ENCODE assay signal across 1 cellular context in the genomic region with DNA sequence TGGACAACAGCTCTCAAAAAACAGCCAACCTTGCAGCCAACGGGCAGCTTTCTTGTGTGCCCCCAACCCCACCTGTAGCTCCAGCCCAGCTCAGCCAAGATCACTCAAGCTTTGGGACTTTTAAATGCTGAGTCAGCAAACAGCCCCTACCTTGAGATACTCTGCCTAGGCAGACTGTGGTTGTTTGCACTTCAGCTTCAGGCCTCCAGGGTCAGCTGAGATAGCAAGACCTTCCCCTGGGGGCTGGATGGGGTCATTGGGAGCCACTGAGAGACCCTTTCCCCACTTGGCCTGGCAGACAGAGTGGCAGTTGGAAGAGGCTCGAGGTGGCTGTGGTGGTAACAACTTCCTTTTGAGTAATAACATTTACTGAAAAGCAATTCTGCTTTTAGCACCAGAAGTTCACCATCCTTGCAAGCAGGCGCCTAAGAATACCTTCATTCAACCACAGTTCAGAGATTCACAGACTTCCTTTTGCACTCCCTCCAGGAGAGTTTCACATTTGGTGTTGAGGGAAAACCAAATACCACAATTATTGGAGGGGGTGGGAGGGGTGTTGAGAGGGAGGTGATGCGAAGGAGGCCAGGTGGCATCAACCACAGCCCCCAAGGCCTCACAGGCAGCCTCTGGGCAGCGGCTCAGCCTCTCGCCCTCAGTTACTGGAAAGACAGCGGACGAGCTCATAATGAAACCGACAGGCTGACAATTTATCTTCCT.
TF ChIP-seq lines count a peak whose summit lies in the region.

No MANE protein-coding gene starts in this region.

TF ChIP-seq in HepG2, 621 proteins besides CTCF, POLR2A, EP300 and RAD21 (continued from another document):
- TF ChIP-seq, protein P1, sequence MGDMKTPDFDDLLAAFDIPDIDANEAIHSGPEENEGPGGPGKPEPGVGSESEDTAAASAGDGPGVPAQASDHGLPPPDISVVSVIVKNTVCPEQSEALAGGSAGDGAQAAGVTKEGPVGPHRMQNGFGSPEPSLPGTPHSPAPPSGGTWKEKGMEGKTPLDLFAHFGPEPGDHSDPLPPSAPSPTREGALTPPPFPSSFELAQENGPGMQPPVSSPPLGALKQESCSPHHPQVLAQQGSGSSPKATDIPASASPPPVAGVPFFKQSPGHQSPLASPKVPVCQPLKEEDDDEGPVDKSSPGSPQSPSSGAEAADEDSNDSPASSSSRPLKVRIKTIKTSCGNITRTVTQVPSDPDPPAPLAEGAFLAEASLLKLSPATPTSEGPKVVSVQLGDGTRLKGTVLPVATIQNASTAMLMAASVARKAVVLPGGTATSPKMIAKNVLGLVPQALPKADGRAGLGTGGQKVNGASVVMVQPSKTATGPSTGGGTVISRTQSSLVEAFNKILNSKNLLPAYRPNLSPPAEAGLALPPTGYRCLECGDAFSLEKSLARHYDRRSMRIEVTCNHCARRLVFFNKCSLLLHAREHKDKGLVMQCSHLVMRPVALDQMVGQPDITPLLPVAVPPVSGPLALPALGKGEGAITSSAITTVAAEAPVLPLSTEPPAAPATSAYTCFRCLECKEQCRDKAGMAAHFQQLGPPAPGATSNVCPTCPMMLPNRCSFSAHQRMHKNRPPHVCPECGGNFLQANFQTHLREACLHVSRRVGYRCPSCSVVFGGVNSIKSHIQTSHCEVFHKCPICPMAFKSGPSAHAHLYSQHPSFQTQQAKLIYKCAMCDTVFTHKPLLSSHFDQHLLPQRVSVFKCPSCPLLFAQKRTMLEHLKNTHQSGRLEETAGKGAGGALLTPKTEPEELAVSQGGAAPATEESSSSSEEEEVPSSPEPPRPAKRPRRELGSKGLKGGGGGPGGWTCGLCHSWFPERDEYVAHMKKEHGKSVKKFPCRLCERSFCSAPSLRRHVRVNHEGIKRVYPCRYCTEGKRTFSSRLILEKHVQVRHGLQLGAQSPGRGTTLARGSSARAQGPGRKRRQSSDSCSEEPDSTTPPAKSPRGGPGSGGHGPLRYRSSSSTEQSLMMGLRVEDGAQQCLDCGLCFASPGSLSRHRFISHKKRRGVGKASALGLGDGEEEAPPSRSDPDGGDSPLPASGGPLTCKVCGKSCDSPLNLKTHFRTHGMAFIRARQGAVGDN (CRISPR knock-in tag; IDR thresholded peaks at IDR 0.05) = peak; percentile 52
- TF ChIP-seq ZNF891 (CRISPR knock-in tag; IDR thresholded peaks at IDR 0.05) = 0 out of 2 replicates have a peak, but pooled peaks have one; percentile 40
- no peak for TF ChIP-seq JUNB (CRISPR knock-in tag; IDR thresholded peaks at IDR 0.05; ENCODE audit: borderline replicate concordance)
- TF ChIP-seq MYC (CRISPR knock-in tag; IDR thresholded peaks at IDR 0.05; ENCODE audit: borderline replicate concordance) = peak; percentile 32; the same call in 1 of the 2 replicates
- TF ChIP-seq HOXA3 (CRISPR knock-in tag; IDR thresholded peaks at IDR 0.05) = 0 out of 2 replicates have a peak, but pooled peaks have one; percentile 17
- 0 out of 2 replicates have a peak, but pooled peaks have one; percentile 49 for TF ChIP-seq RXRA (CRISPR knock-in tag; IDR thresholded peaks at IDR 0.05)
- TF ChIP-seq, protein P2, sequence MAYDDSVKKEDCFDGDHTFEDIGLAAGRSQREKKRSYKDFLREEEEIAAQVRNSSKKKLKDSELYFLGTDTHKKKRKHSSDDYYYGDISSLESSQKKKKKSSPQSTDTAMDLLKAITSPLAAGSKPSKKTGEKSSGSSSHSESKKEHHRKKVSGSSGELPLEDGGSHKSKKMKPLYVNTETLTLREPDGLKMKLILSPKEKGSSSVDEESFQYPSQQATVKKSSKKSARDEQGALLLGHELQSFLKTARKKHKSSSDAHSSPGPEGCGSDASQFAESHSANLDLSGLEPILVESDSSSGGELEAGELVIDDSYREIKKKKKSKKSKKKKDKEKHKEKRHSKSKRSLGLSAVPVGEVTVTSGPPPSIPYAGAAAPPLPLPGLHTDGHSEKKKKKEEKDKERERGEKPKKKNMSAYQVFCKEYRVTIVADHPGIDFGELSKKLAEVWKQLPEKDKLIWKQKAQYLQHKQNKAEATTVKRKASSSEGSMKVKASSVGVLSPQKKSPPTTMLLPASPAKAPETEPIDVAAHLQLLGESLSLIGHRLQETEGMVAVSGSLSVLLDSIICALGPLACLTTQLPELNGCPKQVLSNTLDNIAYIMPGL (CRISPR knock-in tag; IDR thresholded peaks at IDR 0.05; ENCODE audit: borderline replicate concordance in 1 of 2, low read depth in 1 of 2) = 0 out of 4 replicates have a peak, but pooled peaks of 1 of the 2 experiments have one; percentile 23
- no peak for TF ChIP-seq ATF7 (IDR thresholded peaks at IDR 0.05)
- peak; percentile 34; the same call in 1 of the 2 replicates for TF ChIP-seq ATF7 (CRISPR knock-in tag; IDR thresholded peaks at IDR 0.05)
- TF ChIP-seq, protein P3, sequence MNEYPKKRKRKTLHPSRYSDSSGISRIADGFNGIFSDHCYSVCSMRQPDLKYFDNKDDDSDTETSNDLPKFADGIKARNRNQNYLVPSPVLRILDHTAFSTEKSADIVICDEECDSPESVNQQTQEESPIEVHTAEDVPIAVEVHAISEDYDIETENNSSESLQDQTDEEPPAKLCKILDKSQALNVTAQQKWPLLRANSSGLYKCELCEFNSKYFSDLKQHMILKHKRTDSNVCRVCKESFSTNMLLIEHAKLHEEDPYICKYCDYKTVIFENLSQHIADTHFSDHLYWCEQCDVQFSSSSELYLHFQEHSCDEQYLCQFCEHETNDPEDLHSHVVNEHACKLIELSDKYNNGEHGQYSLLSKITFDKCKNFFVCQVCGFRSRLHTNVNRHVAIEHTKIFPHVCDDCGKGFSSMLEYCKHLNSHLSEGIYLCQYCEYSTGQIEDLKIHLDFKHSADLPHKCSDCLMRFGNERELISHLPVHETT (CRISPR knock-in tag; conservative IDR thresholded peaks at IDR 0.05) = no peak
- TF ChIP-seq, protein P4, sequence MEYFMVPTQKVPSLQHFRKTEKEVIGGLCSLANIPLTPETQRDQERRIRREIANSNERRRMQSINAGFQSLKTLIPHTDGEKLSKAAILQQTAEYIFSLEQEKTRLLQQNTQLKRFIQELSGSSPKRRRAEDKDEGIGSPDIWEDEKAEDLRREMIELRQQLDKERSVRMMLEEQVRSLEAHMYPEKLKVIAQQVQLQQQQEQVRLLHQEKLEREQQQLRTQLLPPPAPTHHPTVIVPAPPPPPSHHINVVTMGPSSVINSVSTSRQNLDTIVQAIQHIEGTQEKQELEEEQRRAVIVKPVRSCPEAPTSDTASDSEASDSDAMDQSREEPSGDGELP (IDR thresholded peaks at IDR 0.05; ENCODE audit: borderline replicate concordance, low read depth) = peak; percentile 59; the same call in 1 of the 2 replicates
- peak; percentile 100 for TF ChIP-seq MAFK (conservative IDR thresholded peaks at IDR 0.05 in 1 of 2, IDR thresholded peaks at IDR 0.05 in 1 of 2; ENCODE audit: low read length in 2 of 2)
- TF ChIP-seq, protein P5, sequence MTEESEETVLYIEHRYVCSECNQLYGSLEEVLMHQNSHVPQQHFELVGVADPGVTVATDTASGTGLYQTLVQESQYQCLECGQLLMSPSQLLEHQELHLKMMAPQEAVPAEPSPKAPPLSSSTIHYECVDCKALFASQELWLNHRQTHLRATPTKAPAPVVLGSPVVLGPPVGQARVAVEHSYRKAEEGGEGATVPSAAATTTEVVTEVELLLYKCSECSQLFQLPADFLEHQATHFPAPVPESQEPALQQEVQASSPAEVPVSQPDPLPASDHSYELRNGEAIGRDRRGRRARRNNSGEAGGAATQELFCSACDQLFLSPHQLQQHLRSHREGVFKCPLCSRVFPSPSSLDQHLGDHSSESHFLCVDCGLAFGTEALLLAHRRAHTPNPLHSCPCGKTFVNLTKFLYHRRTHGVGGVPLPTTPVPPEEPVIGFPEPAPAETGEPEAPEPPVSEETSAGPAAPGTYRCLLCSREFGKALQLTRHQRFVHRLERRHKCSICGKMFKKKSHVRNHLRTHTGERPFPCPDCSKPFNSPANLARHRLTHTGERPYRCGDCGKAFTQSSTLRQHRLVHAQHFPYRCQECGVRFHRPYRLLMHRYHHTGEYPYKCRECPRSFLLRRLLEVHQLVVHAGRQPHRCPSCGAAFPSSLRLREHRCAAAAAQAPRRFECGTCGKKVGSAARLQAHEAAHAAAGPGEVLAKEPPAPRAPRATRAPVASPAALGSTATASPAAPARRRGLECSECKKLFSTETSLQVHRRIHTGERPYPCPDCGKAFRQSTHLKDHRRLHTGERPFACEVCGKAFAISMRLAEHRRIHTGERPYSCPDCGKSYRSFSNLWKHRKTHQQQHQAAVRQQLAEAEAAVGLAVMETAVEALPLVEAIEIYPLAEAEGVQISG (CRISPR knock-in tag; IDR thresholded peaks at IDR 0.05) = no peak
- TF ChIP-seq ZNF547 (CRISPR knock-in tag; IDR thresholded peaks at IDR 0.05) = peak; percentile 26; the same call in 1 of the 2 replicates
- TF ChIP-seq AHR (CRISPR knock-in tag; IDR thresholded peaks at IDR 0.05) = no peak
- peak; percentile 43; the same call in 1 of the 2 replicates for TF ChIP-seq ZNF510 (CRISPR knock-in tag; IDR thresholded peaks at IDR 0.05; ENCODE audit: low read depth)
- no peak for TF ChIP-seq NCOA5 (CRISPR knock-in tag; IDR thresholded peaks at IDR 0.05)
- peak; percentile 49; the same call in 1 of the 2 replicates for TF ChIP-seq ZMYM3 (CRISPR knock-in tag; IDR thresholded peaks at IDR 0.05)
- TF ChIP-seq ZBTB7A (CRISPR knock-in tag; IDR thresholded peaks at IDR 0.05) = peak; percentile 93
- TF ChIP-seq, protein P6, sequence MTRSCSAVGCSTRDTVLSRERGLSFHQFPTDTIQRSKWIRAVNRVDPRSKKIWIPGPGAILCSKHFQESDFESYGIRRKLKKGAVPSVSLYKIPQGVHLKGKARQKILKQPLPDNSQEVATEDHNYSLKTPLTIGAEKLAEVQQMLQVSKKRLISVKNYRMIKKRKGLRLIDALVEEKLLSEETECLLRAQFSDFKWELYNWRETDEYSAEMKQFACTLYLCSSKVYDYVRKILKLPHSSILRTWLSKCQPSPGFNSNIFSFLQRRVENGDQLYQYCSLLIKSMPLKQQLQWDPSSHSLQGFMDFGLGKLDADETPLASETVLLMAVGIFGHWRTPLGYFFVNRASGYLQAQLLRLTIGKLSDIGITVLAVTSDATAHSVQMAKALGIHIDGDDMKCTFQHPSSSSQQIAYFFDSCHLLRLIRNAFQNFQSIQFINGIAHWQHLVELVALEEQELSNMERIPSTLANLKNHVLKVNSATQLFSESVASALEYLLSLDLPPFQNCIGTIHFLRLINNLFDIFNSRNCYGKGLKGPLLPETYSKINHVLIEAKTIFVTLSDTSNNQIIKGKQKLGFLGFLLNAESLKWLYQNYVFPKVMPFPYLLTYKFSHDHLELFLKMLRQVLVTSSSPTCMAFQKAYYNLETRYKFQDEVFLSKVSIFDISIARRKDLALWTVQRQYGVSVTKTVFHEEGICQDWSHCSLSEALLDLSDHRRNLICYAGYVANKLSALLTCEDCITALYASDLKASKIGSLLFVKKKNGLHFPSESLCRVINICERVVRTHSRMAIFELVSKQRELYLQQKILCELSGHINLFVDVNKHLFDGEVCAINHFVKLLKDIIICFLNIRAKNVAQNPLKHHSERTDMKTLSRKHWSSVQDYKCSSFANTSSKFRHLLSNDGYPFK (CRISPR knock-in tag; IDR thresholded peaks at IDR 0.05; ENCODE audit: borderline replicate concordance) = peak; percentile 29; the same call in 1 of the 2 replicates
- peak; percentile 71; the same call in 1 of the 2 replicates for TF ChIP-seq ZNF556 (CRISPR knock-in tag; IDR thresholded peaks at IDR 0.05; ENCODE audit: borderline replicate concordance)
- peak; percentile 71; the same call in 1 of the 2 replicates for TF ChIP-seq NRL (CRISPR knock-in tag; IDR thresholded peaks at IDR 0.05; ENCODE audit: borderline replicate concordance)
- TF ChIP-seq THAP11 (CRISPR knock-in tag; IDR thresholded peaks at IDR 0.05) = no peak; the same call in 1 of the 2 replicates
- 0 out of 2 replicates have a peak, but pooled peaks have one; percentile 27 for TF ChIP-seq ZNF619 (CRISPR knock-in tag; IDR thresholded peaks at IDR 0.05)
- TF ChIP-seq IRF2 (CRISPR knock-in tag; IDR thresholded peaks at IDR 0.05) = peak; percentile 42
- 0 out of 2 replicates have a peak, but pooled peaks have one; percentile 37 for TF ChIP-seq TSC22D2 (CRISPR knock-in tag; IDR thresholded peaks at IDR 0.05; ENCODE audit: borderline replicate concordance)
- TF ChIP-seq, protein P7, sequence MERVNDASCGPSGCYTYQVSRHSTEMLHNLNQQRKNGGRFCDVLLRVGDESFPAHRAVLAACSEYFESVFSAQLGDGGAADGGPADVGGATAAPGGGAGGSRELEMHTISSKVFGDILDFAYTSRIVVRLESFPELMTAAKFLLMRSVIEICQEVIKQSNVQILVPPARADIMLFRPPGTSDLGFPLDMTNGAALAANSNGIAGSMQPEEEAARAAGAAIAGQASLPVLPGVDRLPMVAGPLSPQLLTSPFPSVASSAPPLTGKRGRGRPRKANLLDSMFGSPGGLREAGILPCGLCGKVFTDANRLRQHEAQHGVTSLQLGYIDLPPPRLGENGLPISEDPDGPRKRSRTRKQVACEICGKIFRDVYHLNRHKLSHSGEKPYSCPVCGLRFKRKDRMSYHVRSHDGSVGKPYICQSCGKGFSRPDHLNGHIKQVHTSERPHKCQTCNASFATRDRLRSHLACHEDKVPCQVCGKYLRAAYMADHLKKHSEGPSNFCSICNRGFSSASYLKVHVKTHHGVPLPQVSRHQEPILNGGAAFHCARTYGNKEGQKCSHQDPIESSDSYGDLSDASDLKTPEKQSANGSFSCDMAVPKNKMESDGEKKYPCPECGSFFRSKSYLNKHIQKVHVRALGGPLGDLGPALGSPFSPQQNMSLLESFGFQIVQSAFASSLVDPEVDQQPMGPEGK (CRISPR knock-in tag; IDR thresholded peaks at IDR 0.05) = peak; percentile 25; the same call in 1 of the 2 replicates
- 0 out of 2 replicates have a peak, but pooled peaks have one; percentile 19 for TF ChIP-seq TBP (CRISPR knock-in tag; IDR thresholded peaks at IDR 0.05)
- TF ChIP-seq, protein P8, sequence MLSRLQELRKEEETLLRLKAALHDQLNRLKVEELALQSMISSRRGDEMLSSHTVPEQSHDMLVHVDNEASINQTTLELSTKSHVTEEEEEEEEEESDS (CRISPR knock-in tag; IDR thresholded peaks at IDR 0.05; ENCODE audit: borderline replicate concordance) = no peak
